20 cellular contexts compared by ENCODE assay signal in the genomic region with DNA sequence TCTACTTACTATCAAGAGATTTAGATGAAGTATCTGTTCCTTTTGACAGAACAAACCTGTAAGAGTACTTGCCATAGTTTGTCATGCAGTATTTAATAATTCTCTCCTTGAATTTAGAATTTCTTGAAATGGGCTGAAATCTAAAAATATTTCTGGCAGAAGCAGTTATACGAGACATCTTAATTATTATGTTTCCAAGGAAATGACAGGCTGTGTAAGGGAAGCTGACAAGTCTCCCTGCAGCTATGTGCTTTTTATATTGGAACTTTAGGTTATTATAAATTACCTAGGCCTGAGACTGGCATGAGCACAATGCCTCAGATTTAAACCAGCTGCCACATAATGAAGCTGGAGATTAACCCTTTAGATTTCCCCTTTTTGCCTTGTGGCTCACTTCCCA.
A peak's percentile ranks its signal among the peaks of the same experiment; 100 is the strongest.
DNase-seq lines count a peak whose midpoint lies in the region; TF ChIP-seq lines count a peak whose summit lies in the region.
"Had no signal": no experiment of that assay in that cellular context is flagged by ENCODE, and none has a peak within 500 bp of the region (broad histone marks: within the 10 kb centered on the region; RNA-seq: fewer than 3 reads in every experiment).

No MANE protein-coding gene starts in this region.

- no peak overlapping the region for H3K9ac ChIP-seq in endodermal cell (ENCODE audit: extremely low read depth, low read length, poor library complexity, severe bottlenecking)
- H3K9ac ChIP-seq in neuronal stem cell (ENCODE audit: low read depth, low read length, poor library complexity), result no peak overlapping the region

- no peak overlapping the region for H4K8ac ChIP-seq in neuronal stem cell (ENCODE audit: low read depth, low read length)

- no peak overlapping the region for H2BK120ac ChIP-seq in neuronal stem cell (ENCODE audit: low read depth, low read length)

- H3K36me3 Mint-ChIP-seq in endodermal cell (ENCODE audit: low read depth), result no peaks in the 10 kb centered on the region
- H3K36me3 Mint-ChIP-seq: CD8-positive, alpha-beta T cell had no signal

- no peak overlapping the region for H4K91ac ChIP-seq in neuronal stem cell (ENCODE audit: low read depth, low read length, poor library complexity)

- TF ChIP-seq CTCF in endodermal cell (conservative IDR thresholded peaks at IDR 0.05), result no peak

- DNase-seq in NCI-H2081 (lab: John Stamatoyannopoulos, UW) (peak; percentile 76 to 97), NCI-H2081 treated with DMSO at 0.1 percent for 48 hours (lab: John Stamatoyannopoulos, UW) (no peak), NCI-H69 (lab: John Stamatoyannopoulos, UW) (peak; percentile 36), endodermal cell (no peak), neuronal stem cell (ENCODE audit: low spot score) (no peak), NCI-H526 (lab: John Stamatoyannopoulos, UW) (no peak), AML-193 (lab: John Stamatoyannopoulos, UW) (no peak), NCI-H226 (no peak)
- DNase-seq: C1 segment of cervical spinal cord; CD8-positive, alpha-beta T cell; DMS79 treated with DMSO at 0.1 percent for 48 hours; GF-D8; HFFc6; KBM-7; MV-4-11; NCI-H82; T-helper 1 cell had no signal

- H3K4me1 ChIP-seq in endodermal cell (ENCODE audit: control insufficient read depth, insufficient read depth, low read length), result no peaks in the 10 kb centered on the region
- H3K4me1 ChIP-seq in neuronal stem cell (ENCODE audit: control insufficient read depth in 2 of 2, insufficient read depth in 1 of 2, low read depth in 1 of 2, low read length in 2 of 2), result peaks cover 0 to 21% of the 10 kb centered on the region in 2 donors
- H3K4me1 ChIP-seq: Caco-2, HAP-1 had no signal

- no peak overlapping the region for H3K23ac ChIP-seq in neuronal stem cell (ENCODE audit: low read depth, low read length, poor library complexity)

- H3K27ac Mint-ChIP-seq in endodermal cell, result no peak overlapping the region
- H3K27ac Mint-ChIP-seq: CD8-positive, alpha-beta T cell; GM23338; HFFc6 had no signal

- no peaks in the 10 kb centered on the region for H3K36me3 ChIP-seq in endodermal cell (ENCODE audit: control insufficient read depth, insufficient read depth, low read length)
- no peaks in the 10 kb centered on the region for H3K36me3 ChIP-seq in neuronal stem cell (replicated peaks in 1 of 2; ENCODE audit: control insufficient read depth in 2 of 2, insufficient read depth in 2 of 2, low read length in 2 of 2)
- H3K36me3 ChIP-seq: HAP-1 had no signal

- H2BK5ac ChIP-seq in neuronal stem cell (ENCODE audit: low read length), result no peak overlapping the region

- H3K4me3 ChIP-seq in endodermal cell (ENCODE audit: low read length) (no peak overlapping the region), neuronal stem cell (ENCODE audit: low read length in 2 of 2) (no peak overlapping the region)
- H3K4me3 ChIP-seq: GM23338, HAP-1 had no signal

- no peak overlapping the region for H2BK15ac ChIP-seq in neuronal stem cell (ENCODE audit: low read length)

- H3K18ac ChIP-seq in neuronal stem cell (ENCODE audit: low read length), result no peak overlapping the region

- 82 to 94% methylated on average over 1 of the region's 1 CpG for WGBS in endodermal cell (ENCODE audit: insufficient coverage in 1 of 2, insufficient read length in 1 of 2), 2 experiments
- WGBS in neuronal stem cell (ENCODE audit: extremely low coverage in 2 of 2, insufficient read length in 2 of 2, insufficient replicate concordance in 1 of 2), 2 donors, result no CpG with 5 or more reads among the region's 1 CpG

- no peaks in the 10 kb centered on the region for H3K27me3 ChIP-seq in endodermal cell (ENCODE audit: control insufficient read depth, insufficient read depth, low read length, poor library complexity, severe bottlenecking)
- H3K27me3 ChIP-seq in neuronal stem cell (ENCODE audit: control insufficient read depth in 3 of 3, insufficient read depth in 3 of 3, low read depth in 1 of 3, low read length in 3 of 3), result no peaks in the 10 kb centered on the region

- H3K79me1 ChIP-seq in neuronal stem cell (ENCODE audit: low read depth, low read length), result no peaks in the 10 kb centered on the region

- H2BK12ac ChIP-seq in neuronal stem cell (ENCODE audit: low read length), result no peak overlapping the region

- H3K27ac ChIP-seq in endodermal cell (ENCODE audit: low read depth, low read length) (peak overlapping the region; percentile 78), neuronal stem cell (replicated peaks; ENCODE audit: low read length) (no peak overlapping the region)

- H3K27me3 Mint-ChIP-seq in endodermal cell (ENCODE audit: insufficient read depth), result no peaks in the 10 kb centered on the region

- no peak overlapping the region for H2AK5ac ChIP-seq in neuronal stem cell (ENCODE audit: low read depth, low read length)

- peak overlapping the region; percentile 27 for H2AFZ ChIP-seq in neuronal stem cell (ENCODE audit: low read length)
- H2AFZ ChIP-seq: GM23338 had no signal

- no peaks in the 10 kb centered on the region for H3K9me3 ChIP-seq in endodermal cell (ENCODE audit: control insufficient read depth, low read length)
- H3K9me3 ChIP-seq in neuronal stem cell (replicated peaks in 1 of 2; ENCODE audit: control insufficient read depth in 2 of 2, insufficient read depth in 1 of 2, low read depth in 1 of 2, low read length in 2 of 2), result no peaks in the 10 kb centered on the region
- H3K9me3 ChIP-seq: Caco-2, HAP-1 had no signal

- peaks cover 5% of the 10 kb centered on the region for H3K4me1 Mint-ChIP-seq in endodermal cell

- H3K14ac ChIP-seq in neuronal stem cell (ENCODE audit: low read length), result no peak overlapping the region

- no peak overlapping the region for H3K4me3 Mint-ChIP-seq in endodermal cell
- H3K4me3 Mint-ChIP-seq: CD8-positive, alpha-beta T cell; GM23338; HFFc6 had no signal

- no peaks in the 10 kb centered on the region for H3K9me3 Mint-ChIP-seq in endodermal cell
- H3K9me3 Mint-ChIP-seq: GM23338 had no signal

- no peak overlapping the region for H3K4me2 ChIP-seq in neuronal stem cell (ENCODE audit: insufficient read depth, low read length, poor library complexity, severe bottlenecking)
- H3K4me2 ChIP-seq: GM23338 had no signal

- no peak overlapping the region for H3K4ac ChIP-seq in neuronal stem cell (ENCODE audit: low read length)

Comparison
In these comparisons a context has a peak if more than half of its experiments do, and no peak if none do; other contexts are left out.
1. DNase-seq: peak in NCI-H2081 (2 of 2) and NCI-H69 (single experiment); none in NCI-H2081 treated with DMSO at 0.1 percent for 48 hours (single experiment), endodermal cell (single experiment), neuronal stem cell (single experiment), NCI-H526 (0 of 2), AML-193 (0 of 2) and NCI-H226 (single experiment).